8 cellular contexts compared by ENCODE assay signal in genomic region chr13:100589178-100589725, GRCh38. TPM values are rescaled to one million over a fixed set of nuclear protein-coding genes. Genes with fewer than 3 reads are reported as not detected.
A peak's percentile ranks its signal among the peaks of the same experiment; 100 is the strongest.
DNase-seq lines count a peak whose midpoint lies in the region; ATAC-seq and TF ChIP-seq lines count a peak whose summit lies in the region.

No MANE protein-coding gene starts in this region.

- peak overlapping the region; percentile 72 to 84 for H3K4me3 ChIP-seq in testis

- WGBS in testis, 2 donors, result 45 to 52% methylated on average over 6 of the region's 6 CpGs

- no peak for ATAC-seq in activated CD8-positive, alpha-beta memory T cell treated with anti-CD3 and anti-CD28 coated beads, Interleukin-2, amount 10 ng/mL, durations not matched to agents 7 days and 5 days
- no peak for ATAC-seq in T-cell (replicated peaks in 1 of 4)

- H3K9me3 Mint-ChIP-seq in activated CD8-positive, alpha-beta memory T cell treated with anti-CD3 and anti-CD28 coated beads, Interleukin-2, amount 10 ng/mL, durations not matched to agents 7 days and 5 days (ENCODE audit: low read depth), result no peaks in the 10 kb centered on the region
- H3K9me3 Mint-ChIP-seq in T-cell (no peaks in the 10 kb centered on the region), glutamatergic neuron (ENCODE audit: unreplicated experiment) (peaks cover 2% of the 10 kb centered on the region)

- peaks cover 8% of the 10 kb centered on the region for H3K4me1 ChIP-seq in testis

- H3K27ac Mint-ChIP-seq in activated CD8-positive, alpha-beta memory T cell treated with anti-CD3 and anti-CD28 coated beads, Interleukin-2, amount 10 ng/mL, durations not matched to agents 7 days and 5 days, result peak overlapping the region; percentile 86
- H3K27ac Mint-ChIP-seq in T-cell (peak overlapping the region; percentile 93), glutamatergic neuron (ENCODE audit: unreplicated experiment) (no peak overlapping the region)

- DNase-seq in activated CD8-positive, alpha-beta memory T cell treated with anti-CD3 and anti-CD28 coated beads, Interleukin-2, amount 10 ng/mL, durations not matched to agents 7 days and 5 days, result no peak
- no peak for DNase-seq in activated CD8-positive, alpha-beta memory T cell treated with anti-CD3 and anti-CD28 coated beads, Interleukin-2, amount 50 U/mL, for 48 hours
- DNase-seq in T-cell (no peak), glutamatergic neuron (no peak), testis (no peak), GM19238 (ENCODE audit: insufficient read length, low spot score) (no peak)
- no peak for DNase-seq in central memory CD4-positive, alpha-beta T cell
- no peak for DNase-seq in activated CD4-positive, CD25-positive, alpha-beta regulatory T cell (lab: John Stamatoyannopoulos, UW)

- peak overlapping the region; percentile 70 for H3K4me3 Mint-ChIP-seq in activated CD8-positive, alpha-beta memory T cell treated with anti-CD3 and anti-CD28 coated beads, Interleukin-2, amount 10 ng/mL, durations not matched to agents 7 days and 5 days
- H3K4me3 Mint-ChIP-seq in T-cell (peak overlapping the region; percentile 76 to 83 (median 81)), glutamatergic neuron (ENCODE audit: unreplicated experiment) (peak overlapping the region; percentile 78)

- H3K27me3 Mint-ChIP-seq in activated CD8-positive, alpha-beta memory T cell treated with anti-CD3 and anti-CD28 coated beads, Interleukin-2, amount 10 ng/mL, durations not matched to agents 7 days and 5 days, result no peaks in the 10 kb centered on the region
- H3K27me3 Mint-ChIP-seq in T-cell, result no peaks in the 10 kb centered on the region
- H3K27me3 Mint-ChIP-seq in glutamatergic neuron (ENCODE audit: unreplicated experiment), result peaks cover 4% of the 10 kb centered on the region

- no peaks in the 10 kb centered on the region for H3K27me3 ChIP-seq in testis

- H3K36me3 ChIP-seq in testis (ENCODE audit: low read depth, missing control alignments), result no peaks in the 10 kb centered on the region

- intact Hi-C loops in testis (cut with DNase I; ENCODE audit: low total_unique reads), result no loop called here

- CTCF ChIA-PET in activated CD8-positive, alpha-beta memory T cell treated with anti-CD3 and anti-CD28 coated beads, Interleukin-2, amount 10 ng/mL, durations not matched to agents 7 days and 5 days (lab: Charles Lee), result interaction anchor here (0.8 to 3.7 kb wide), 10 partner anchors 10 to 500 kb away, joined by 3 to 29 read pairs (median 4); partner anchors contain the start of gene PCCA
- CTCF ChIA-PET in T-cell (lab: Charles Lee), result interaction anchor here (0.5 to 3.5 kb wide), 6 partner anchors 16 to 1670 kb away, joined by 3 to 32 read pairs (median 4); no protein-coding TSS in a partner anchor

- peaks cover 38% of the 10 kb centered on the region for H3K4me1 Mint-ChIP-seq in activated CD8-positive, alpha-beta memory T cell treated with anti-CD3 and anti-CD28 coated beads, Interleukin-2, amount 10 ng/mL, durations not matched to agents 7 days and 5 days
- H3K4me1 Mint-ChIP-seq in T-cell (peaks cover 39 to 45% (median 41%) of the 10 kb centered on the region in 3 donors), glutamatergic neuron (ENCODE audit: low read depth, unreplicated experiment) (no peaks in the 10 kb centered on the region)

- POLR2A ChIA-PET in T-cell (lab: Charles Lee), result interaction anchor here in 1 of 2 donors (0.6 kb wide), 1 partner anchor 30 kb away, joined by 3 read pairs; no protein-coding TSS in a partner anchor

- H3K9me3 ChIP-seq in testis, result no peaks in the 10 kb centered on the region

- peak overlapping the region in 1 of 2 donors; percentile 84 for H3K27ac ChIP-seq in testis

- no peak for TF ChIP-seq POLR2A in testis (IDR thresholded peaks at IDR 0.05)

- H3K36me3 Mint-ChIP-seq in activated CD8-positive, alpha-beta memory T cell treated with anti-CD3 and anti-CD28 coated beads, Interleukin-2, amount 10 ng/mL, durations not matched to agents 7 days and 5 days, result peaks cover 5% of the 10 kb centered on the region
- no peaks in the 10 kb centered on the region for H3K36me3 Mint-ChIP-seq in T-cell
- no peaks in the 10 kb centered on the region for H3K36me3 Mint-ChIP-seq in glutamatergic neuron (ENCODE audit: unreplicated experiment)

- TF ChIP-seq CTCF in glutamatergic neuron (IDR thresholded peaks at IDR 0.05; ENCODE audit: partially characterized antibody, unreplicated experiment) (no peak), testis (IDR thresholded peaks at IDR 0.05) (no peak)

RNA-seq across cellular contexts. Expression of gene GGACT, which starts 0.7 kb away (rescaled TPM):
- total RNA-seq in activated CD8-positive, alpha-beta memory T cell treated with anti-CD3 and anti-CD28 coated beads, Interleukin-2, amount 10 ng/mL, durations not matched to agents 7 days and 5 days, result 1 to 10 TPM; 5.0 to 5.3 TPM
- total RNA-seq in T-cell, result 1 to 10 TPM; 4.4 to 7.9 (median 6.4) TPM
- total RNA-seq in glutamatergic neuron (ENCODE audit: unreplicated experiment), result 5.2 TPM
- total RNA-seq in testis, result 10 to 100 TPM; 18.9 to 30.0 TPM
- polyA plus RNA-seq in testis (ENCODE audit: insufficient read depth, low read depth, low replicate concordance), result 9.8 TPM
